In genomic region chr1:6496360-6496704, GRCh38 we compare ENCODE assay signal across 11 cellular contexts. TPM values are rescaled to one million over a fixed set of nuclear protein-coding genes. Genes with fewer than 3 reads are reported as not detected.
DNase-seq lines count a peak whose midpoint lies in the region; ATAC-seq and TF ChIP-seq lines count a peak whose summit lies in the region.
"Had no signal": no experiment of that assay in that cellular context is flagged by ENCODE, and none has a peak within 500 bp of the region (broad histone marks: within the 10 kb centered on the region; RNA-seq: fewer than 3 reads in every experiment).

No MANE protein-coding gene starts in this region.

- H3K9me3 Mint-ChIP-seq in CD4-positive, alpha-beta T cell, result no peaks in the 10 kb centered on the region
- H3K9me3 Mint-ChIP-seq in nephron progenitor cell, result no peaks in the 10 kb centered on the region

- H3K27ac ChIP-seq in CD4-positive, alpha-beta T cell (ENCODE audit: low read depth, low read length), result peak overlapping the region; percentile 21
- H3K27ac ChIP-seq in RWPE1 (peak overlapping the region; percentile 100), epithelial cell of prostate (peak overlapping the region; percentile 100)

- ATAC-seq in CD4-positive, alpha-beta T cell (ENCODE audit: poor library complexity), result no peak
- ATAC-seq in HG03196 (IDR thresholded peaks at IDR 0.05; ENCODE audit: unreplicated experiment), result no peak
- no peak for ATAC-seq in HG03280 (IDR thresholded peaks at IDR 0.05; ENCODE audit: unreplicated experiment)

- TF ChIP-seq CTCF in CD4-positive, alpha-beta T cell (IDR thresholded peaks at IDR 0.05), result no peak
- TF ChIP-seq CTCF in RWPE1 (conservative IDR thresholded peaks at IDR 0.05; ENCODE audit: low read depth) (no peak), nephron progenitor cell (IDR thresholded peaks at IDR 0.05) (no peak)

- H3K27me3 ChIP-seq in CD4-positive, alpha-beta T cell (ENCODE audit: control insufficient read depth, insufficient read depth, low read length), result no peaks in the 10 kb centered on the region

- no peak for DNase-seq in CD4-positive, alpha-beta T cell
- DNase-seq in RWPE1 (ENCODE audit: low spot score) (no peak), epithelial cell of prostate (ENCODE audit: low read depth, low spot score) (no peak), nephron progenitor cell (no peak), LoVo (ENCODE audit: low spot score) (no peak), 8988T (no peak)
- DNase-seq: activated CD8-positive, alpha-beta memory T cell treated with anti-CD3 and anti-CD28 coated beads, Interleukin-2, amount 10 ng/mL, durations not matched to agents 7 days and 5 days; stimulated activated CD4-positive, alpha-beta T cell treated with anti-CD3 and anti-CD28 coated beads, Interleukin-4, amount 100 ng/mL, for 24 hours had no signal

- POLR2A ChIA-PET in CD4-positive, alpha-beta T cell (lab: Charles Lee), result interaction anchor here (0.9 kb wide), 1 partner anchor 106 kb away, joined by 3 read pairs; no protein-coding TSS in a partner anchor
- POLR2A ChIA-PET in RWPE1 (lab: Yijun Ruan, JAX; ENCODE audit: low non-redundant PET), result no interaction called here

- peak overlapping the region; percentile 67 for H3K4me3 Mint-ChIP-seq in CD4-positive, alpha-beta T cell
- H3K4me3 Mint-ChIP-seq in nephron progenitor cell, result peak overlapping the region; percentile 79
- H3K4me3 Mint-ChIP-seq: activated CD8-positive, alpha-beta memory T cell treated with anti-CD3 and anti-CD28 coated beads, Interleukin-2, amount 10 ng/mL, durations not matched to agents 7 days and 5 days had no signal

- H3K4me1 Mint-ChIP-seq in CD4-positive, alpha-beta T cell (ENCODE audit: low read depth), result peaks cover 35% of the 10 kb centered on the region
- H3K4me1 Mint-ChIP-seq in nephron progenitor cell, result peaks cover 49% of the 10 kb centered on the region

- H3K27ac Mint-ChIP-seq in CD4-positive, alpha-beta T cell, result no peak overlapping the region
- H3K27ac Mint-ChIP-seq in nephron progenitor cell, result no peak overlapping the region
- H3K27ac Mint-ChIP-seq: activated CD8-positive, alpha-beta memory T cell treated with anti-CD3 and anti-CD28 coated beads, Interleukin-2, amount 10 ng/mL, durations not matched to agents 7 days and 5 days had no signal

- intact Hi-C loops in CD4-positive, alpha-beta T cell (cut with DNase I, micrococcal nuclease), result no loop called here

- CTCF ChIA-PET in CD4-positive, alpha-beta T cell (lab: Charles Lee), result interaction anchor here (1.3 kb wide), 1 partner anchor 59 kb away, joined by 4 read pairs; no protein-coding TSS in a partner anchor
- CTCF ChIA-PET in RWPE1 (lab: Yijun Ruan, JAX), result interaction anchor here (0.5 kb wide), 1 partner anchor 42 kb away, joined by 3 read pairs; no protein-coding TSS in a partner anchor

- H3K27me3 Mint-ChIP-seq in CD4-positive, alpha-beta T cell, result peaks cover 8% of the 10 kb centered on the region
- H3K27me3 Mint-ChIP-seq in nephron progenitor cell (ENCODE audit: low read depth, poor library complexity), result peaks cover 33% of the 10 kb centered on the region

- no peaks in the 10 kb centered on the region for H3K36me3 Mint-ChIP-seq in CD4-positive, alpha-beta T cell (ENCODE audit: low read depth)
- no peaks in the 10 kb centered on the region for H3K36me3 Mint-ChIP-seq in nephron progenitor cell (ENCODE audit: low read depth)
- H3K36me3 Mint-ChIP-seq: activated CD8-positive, alpha-beta memory T cell treated with anti-CD3 and anti-CD28 coated beads, Interleukin-2, amount 10 ng/mL, durations not matched to agents 7 days and 5 days had no signal

- no peaks in the 10 kb centered on the region for H3K9me3 ChIP-seq in CD4-positive, alpha-beta T cell (ENCODE audit: control insufficient read depth, low read length)

RNA-seq across cellular contexts. Expression of gene PLEKHG5, which starts 4.9 kb away (rescaled TPM):
- 1 to 10 TPM; 5.0 to 6.1 TPM for total RNA-seq in CD4-positive, alpha-beta T cell

RNA-seq across cellular contexts. Expression of gene TNFRSF25, which starts 30.4 kb away (rescaled TPM):
- 100 to 1,000 TPM; 220 to 225 TPM for total RNA-seq in CD4-positive, alpha-beta T cell

RNA-seq across cellular contexts. Expression of gene NOL9, which starts 58.0 kb away (rescaled TPM):
- total RNA-seq in CD4-positive, alpha-beta T cell, result 10 to 100 TPM; 52.3 to 54.1 TPM

RNA-seq across cellular contexts. Expression of gene TAS1R1, which starts 58.8 kb away (rescaled TPM):
- total RNA-seq in CD4-positive, alpha-beta T cell, result not detected
- total RNA-seq: activated CD8-positive, alpha-beta memory T cell treated with anti-CD3 and anti-CD28 coated beads, Interleukin-2, amount 10 ng/mL, durations not matched to agents 7 days and 5 days; HT-29 had no signal

Comparison
In these comparisons a context has a peak if more than half of its experiments do, and no peak if none do; other contexts are left out.
1. H3K27ac ChIP-seq: peak in every context shown above with its lines; median percentile 100 in RWPE1; 100 in epithelial cell of prostate; 21 in CD4-positive, alpha-beta T cell.